In genomic region chr3:122952509-122952908, GRCh38 we compare ENCODE assay signal across 10 cellular contexts.
DNase-seq lines count a peak whose midpoint lies in the region; ATAC-seq, FAIRE-seq and TF ChIP-seq lines count a peak whose summit lies in the region.
"Had no signal": no experiment of that assay in that cellular context is flagged by ENCODE, and none has a peak within 500 bp of the region (broad histone marks: within the 10 kb centered on the region; RNA-seq: fewer than 3 reads in every experiment).

No MANE protein-coding gene starts in this region.

- no peaks in the 10 kb centered on the region for H4K20me1 ChIP-seq in hepatocyte (ENCODE audit: insufficient read depth, poor library complexity, severe bottlenecking)

- no peaks in the 10 kb centered on the region for H3K36me3 Mint-ChIP-seq in endothelial cell (ENCODE audit: low read depth, unreplicated experiment)
- H3K36me3 Mint-ChIP-seq in activated CD4-positive, alpha-beta memory T cell treated with anti-CD3 and anti-CD28 coated beads for 36 hours, result no peaks in the 10 kb centered on the region

- no peak overlapping the region for H2AFZ ChIP-seq in hepatocyte

- ATAC-seq in HG03103 (IDR thresholded peaks at IDR 0.05; ENCODE audit: low read depth, unreplicated experiment) (peak; percentile 77), left lung (peak; percentile 46)

- H3K36me3 ChIP-seq in left lung, result no peaks in the 10 kb centered on the region
- H3K36me3 ChIP-seq in hepatocyte (replicated peaks; ENCODE audit: insufficient read depth, low read depth), result no peaks in the 10 kb centered on the region
- H3K36me3 ChIP-seq: tibial nerve had no signal

- FAIRE-seq in GM18507 (lab: Jason Lieb, UNC), result peak; percentile 67

- no peak overlapping the region for H3K4me3 ChIP-seq in left lung
- H3K4me3 ChIP-seq in hepatocyte, result no peak overlapping the region
- H3K4me3 ChIP-seq: tibial nerve had no signal

- H3K9me2 ChIP-seq in hepatocyte (replicated peaks; ENCODE audit: insufficient read depth), result no peaks in the 10 kb centered on the region

- H3K9me3 ChIP-seq in left lung, result no peaks in the 10 kb centered on the region
- no peaks in the 10 kb centered on the region for H3K9me3 ChIP-seq in hepatocyte (ENCODE audit: low read depth)

- intact Hi-C loops in left lung (cut with DNase I), result no loop called here
- intact Hi-C loops in activated CD4-positive, alpha-beta memory T cell treated with anti-CD3 and anti-CD28 coated beads for 36 hours (cut with micrococcal nuclease), result no loop called here

- H3K79me2 ChIP-seq in hepatocyte, result no peaks in the 10 kb centered on the region

- POLR2A ChIA-PET in activated CD4-positive, alpha-beta memory T cell treated with anti-CD3 and anti-CD28 coated beads for 36 hours (lab: Charles Lee), result no interaction called here

- 82% methylated on average over 3 of the region's 3 CpGs for WGBS in hepatocyte (ENCODE audit: low lambda C conversion rate, missing lambda C conversion rate)

- H3K27ac ChIP-seq in left lung, result no peak overlapping the region
- no peak overlapping the region for H3K27ac ChIP-seq in hepatocyte
- H3K27ac ChIP-seq: tibial nerve had no signal

- H3K27ac Mint-ChIP-seq in endothelial cell (ENCODE audit: unreplicated experiment), result no peak overlapping the region
- H3K27ac Mint-ChIP-seq in activated CD4-positive, alpha-beta memory T cell treated with anti-CD3 and anti-CD28 coated beads for 36 hours, result no peak overlapping the region

- H3K4me1 ChIP-seq in left lung (peaks cover 0 to 12% of the 10 kb centered on the region in 2 donors), hepatocyte (ENCODE audit: insufficient read depth) (no peaks in the 10 kb centered on the region)

- CTCF ChIA-PET in activated CD4-positive, alpha-beta memory T cell treated with anti-CD3 and anti-CD28 coated beads for 36 hours (lab: Charles Lee), result no interaction called here

- DNase-seq in GM18507 (ENCODE audit: extremely low spot score, insufficient read length, low read depth) (peak; percentile 45), SKM-1 treated with dmso at 0.1 percent for 144 hours (lab: John Stamatoyannopoulos, UW; ENCODE audit: unreplicated experiment) (peak; percentile 57), left lung (no peak), endothelial cell (ENCODE audit: low spot score) (no peak), hepatocyte (ENCODE audit: low spot score) (no peak), EL (no peak)
- no peak for DNase-seq in activated CD4-positive, alpha-beta memory T cell treated with anti-CD3 and anti-CD28 coated beads for 36 hours
- DNase-seq: activated CD4-positive, alpha-beta T cell treated with anti-CD3 and anti-CD28 coated beads for 1 hour had no signal

- peaks cover 4% of the 10 kb centered on the region for H3K4me1 Mint-ChIP-seq in endothelial cell (ENCODE audit: unreplicated experiment)
- no peaks in the 10 kb centered on the region for H3K4me1 Mint-ChIP-seq in activated CD4-positive, alpha-beta memory T cell treated with anti-CD3 and anti-CD28 coated beads for 36 hours (ENCODE audit: low read depth)

- no peaks in the 10 kb centered on the region for H3K9me3 Mint-ChIP-seq in endothelial cell (ENCODE audit: unreplicated experiment)
- no peaks in the 10 kb centered on the region for H3K9me3 Mint-ChIP-seq in activated CD4-positive, alpha-beta memory T cell treated with anti-CD3 and anti-CD28 coated beads for 36 hours

- H3K27me3 ChIP-seq in left lung (no peaks in the 10 kb centered on the region), hepatocyte (no peaks in the 10 kb centered on the region)
- H3K27me3 ChIP-seq: tibial nerve had no signal

- no peak overlapping the region for H3K4me3 Mint-ChIP-seq in endothelial cell (ENCODE audit: unreplicated experiment)
- no peak overlapping the region for H3K4me3 Mint-ChIP-seq in activated CD4-positive, alpha-beta memory T cell treated with anti-CD3 and anti-CD28 coated beads for 36 hours

- no peaks in the 10 kb centered on the region for H3K27me3 Mint-ChIP-seq in endothelial cell (ENCODE audit: unreplicated experiment)
- no peaks in the 10 kb centered on the region for H3K27me3 Mint-ChIP-seq in activated CD4-positive, alpha-beta memory T cell treated with anti-CD3 and anti-CD28 coated beads for 36 hours

- no peak overlapping the region for H3K4me2 ChIP-seq in hepatocyte

- TF ChIP-seq CTCF in left lung (IDR thresholded peaks at IDR 0.05), result no peak
- TF ChIP-seq CTCF in endothelial cell (IDR thresholded peaks at IDR 0.05; ENCODE audit: unreplicated experiment), result no peak
- TF ChIP-seq CTCF in hepatocyte (IDR thresholded peaks at IDR 0.05; ENCODE audit: poor library complexity), result no peak

Comparison
In these comparisons a context has a peak if more than half of its experiments do, and no peak if none do; other contexts are left out.
1. DNase-seq: peak in GM18507 (single experiment) and SKM-1 treated with dmso at 0.1 percent for 144 hours (single experiment); none in left lung (0 of 2), endothelial cell (single experiment), hepatocyte (single experiment), activated CD4-positive, alpha-beta memory T cell treated with anti-CD3 and anti-CD28 coated beads for 36 hours (single experiment) and EL (single experiment).